ENCODE assay signal across 10 cellular contexts in genomic region chr11:61488651-61489291, GRCh38. TPM values are rescaled to one million over a fixed set of nuclear protein-coding genes. Genes with fewer than 3 reads are reported as not detected.
DNase-seq lines count a peak whose midpoint lies in the region; ATAC-seq, FAIRE-seq and TF ChIP-seq lines count a peak whose summit lies in the region.
"Had no signal": no experiment of that assay in that cellular context is flagged by ENCODE, and none has a peak within 500 bp of the region (broad histone marks: within the 10 kb centered on the region; RNA-seq: fewer than 3 reads in every experiment).

No MANE protein-coding gene starts in this region.

- no peak for TF ChIP-seq RAD21 in Ishikawa (IDR thresholded peaks at IDR 0.05; ENCODE audit: low read depth)

- DNase-seq in MCF 10A (ENCODE audit: unreplicated experiment) (no peak), kidney (peak; percentile 93), cortex of kidney (lab: John Stamatoyannopoulos, UW) (no peak), medulla oblongata (ENCODE audit: extremely low spot score) (no peak)
- DNase-seq in naive thymus-derived CD8-positive, alpha-beta T cell: no peak
- DNase-seq: naive thymus-derived CD4-positive, alpha-beta T cell had no signal

- TF ChIP-seq CTCF in MCF 10A (IDR thresholded peaks at IDR 0.05; ENCODE audit: unreplicated experiment): no peak
- TF ChIP-seq CTCF in kidney (IDR thresholded peaks at IDR 0.05; ENCODE audit: borderline replicate concordance, extremely low read depth, insufficient read depth): no peak

- no peak overlapping the region for H3K27ac Mint-ChIP-seq in MCF 10A (ENCODE audit: low read depth, unreplicated experiment)
- H3K27ac Mint-ChIP-seq in naive thymus-derived CD8-positive, alpha-beta T cell: peak overlapping the region in 1 of 10 donors; percentile 33
- H3K27ac Mint-ChIP-seq: naive thymus-derived CD4-positive, alpha-beta T cell had no signal

- H3K27me3 Mint-ChIP-seq in MCF 10A (ENCODE audit: insufficient read depth, unreplicated experiment): peaks cover 1% of the 10 kb centered on the region
- peaks cover 0 to 2% (median under 1%) of the 10 kb centered on the region in 5 donors for H3K27me3 Mint-ChIP-seq in naive thymus-derived CD8-positive, alpha-beta T cell

- H3K27ac ChIP-seq in kidney (ENCODE audit: low read depth in 2 of 2, low read length in 2 of 2) (peak overlapping the region; percentile 68 to 81), subcutaneous abdominal adipose tissue (ENCODE audit: low read depth, low read length) (no peak overlapping the region)

- no peak for ATAC-seq in naive thymus-derived CD8-positive, alpha-beta T cell
- ATAC-seq in HG03521 (IDR thresholded peaks at IDR 0.05; ENCODE audit: unreplicated experiment): no peak
- ATAC-seq: GM12878; naive thymus-derived CD4-positive, alpha-beta T cell had no signal

- H3K9ac ChIP-seq in kidney (ENCODE audit: low read length in 2 of 2) (peak overlapping the region in 1 of 2 donors; percentile 47), subcutaneous abdominal adipose tissue (ENCODE audit: low read length in 5 of 5) (peak overlapping the region in 1 of 5 donors; percentile 11)

- H3K4me3 ChIP-seq in kidney (ENCODE audit: low read length in 2 of 2): peak overlapping the region; percentile 52 to 57
- H3K4me3 ChIP-seq in subcutaneous abdominal adipose tissue (ENCODE audit: low read depth in 1 of 5, low read length in 5 of 5): peak overlapping the region; percentile 20 to 61 (median 48)
- H3K4me3 ChIP-seq: GM12878 had no signal

- no peaks in the 10 kb centered on the region for H3K9me3 Mint-ChIP-seq in MCF 10A (ENCODE audit: unreplicated experiment)
- no peaks in the 10 kb centered on the region for H3K9me3 Mint-ChIP-seq in naive thymus-derived CD8-positive, alpha-beta T cell
- H3K9me3 Mint-ChIP-seq: naive thymus-derived CD4-positive, alpha-beta T cell had no signal

- peak overlapping the region; percentile 4 for H3K4me3 Mint-ChIP-seq in MCF 10A (ENCODE audit: unreplicated experiment)
- H3K4me3 Mint-ChIP-seq in naive thymus-derived CD8-positive, alpha-beta T cell: no peak overlapping the region
- H3K4me3 Mint-ChIP-seq: naive thymus-derived CD4-positive, alpha-beta T cell had no signal

- TF ChIP-seq EP300 in Ishikawa (IDR thresholded peaks at IDR 0.05; ENCODE audit: borderline replicate concordance): no peak

- intact Hi-C loops in MCF 10A (cut with micrococcal nuclease): loop anchor here (10.0 kb wide), 1 partner anchor 246 kb away; no protein-coding TSS in a partner anchor
- intact Hi-C loops in kidney (cut with DNase I): no loop called here

- H3K36me3 Mint-ChIP-seq in MCF 10A (ENCODE audit: insufficient read depth, unreplicated experiment): peaks cover 6% of the 10 kb centered on the region
- H3K36me3 Mint-ChIP-seq in naive thymus-derived CD8-positive, alpha-beta T cell: peaks cover 0 to 8% (median 4%) of the 10 kb centered on the region in 3 donors

- BruUV-seq in MCF 10A (replicated peaks; lab: Mats Ljungman, UMichigan): no TSS peak

- H3K36me3 ChIP-seq in kidney (ENCODE audit: control insufficient read depth in 1 of 2, insufficient read depth in 2 of 2, low read length in 2 of 2): no peaks in the 10 kb centered on the region
- peaks cover 0 to 11% (median 0%) of the 10 kb centered on the region in 5 donors for H3K36me3 ChIP-seq in subcutaneous abdominal adipose tissue (ENCODE audit: control insufficient read depth in 5 of 5, insufficient read depth in 5 of 5, low read length in 5 of 5)

- H3K27me3 ChIP-seq in subcutaneous abdominal adipose tissue (ENCODE audit: control insufficient read depth in 5 of 5, insufficient read depth in 4 of 5, low read length in 5 of 5): peaks cover 0 to 10% (median 3%) of the 10 kb centered on the region in 5 donors

- FAIRE-seq in kidney (lab: Jason Lieb, UNC): no peak
- FAIRE-seq: GM12878 had no signal

- no peaks in the 10 kb centered on the region for H3K9me3 ChIP-seq in kidney (ENCODE audit: control insufficient read depth in 1 of 2, low read length in 2 of 2)
- H3K9me3 ChIP-seq in subcutaneous abdominal adipose tissue (ENCODE audit: control insufficient read depth in 5 of 5, low read length in 5 of 5): no peaks in the 10 kb centered on the region

- CTCF ChIA-PET in MCF 10A (lab: Yijun Ruan, JAX): interaction anchor here (0.9 to 4.6 kb wide), 9 partner anchors 11 to 193 kb away, joined by 3 to 36 read pairs (median 4); no protein-coding TSS in a partner anchor

- POLR2A ChIA-PET in MCF 10A (lab: Yijun Ruan, JAX): interaction anchor here (1.1 kb wide), 1 partner anchor 17 kb away, joined by 3 read pairs; no protein-coding TSS in a partner anchor
- POLR2A ChIA-PET in naive thymus-derived CD8-positive, alpha-beta T cell (lab: Charles Lee): no interaction called here

- H3K4me1 ChIP-seq in kidney (ENCODE audit: control insufficient read depth in 1 of 2, insufficient read depth in 1 of 2, low read depth in 1 of 2, low read length in 2 of 2) (peaks cover 19 to 22% of the 10 kb centered on the region in 2 donors), subcutaneous abdominal adipose tissue (ENCODE audit: control insufficient read depth in 5 of 5, insufficient read depth in 5 of 5, low read length in 5 of 5) (peaks cover 11 to 33% (median 25%) of the 10 kb centered on the region in 5 donors)

- peaks cover 7% of the 10 kb centered on the region for H3K4me1 Mint-ChIP-seq in MCF 10A (ENCODE audit: insufficient read depth, unreplicated experiment)
- H3K4me1 Mint-ChIP-seq in naive thymus-derived CD8-positive, alpha-beta T cell: peaks cover 0 to 2% (median 0%) of the 10 kb centered on the region in 4 donors

TF ChIP-seq in Ishikawa, 13 proteins besides CTCF, POLR2A, EP300 and RAD21:
- TF ChIP-seq EGR1 (IDR thresholded peaks at IDR 0.05) (no peak), NFIC (IDR thresholded peaks at IDR 0.05) (peak; percentile 33), FOXM1 (IDR thresholded peaks at IDR 0.05; ENCODE audit: borderline replicate concordance, low read depth) (no peak), MAX (IDR thresholded peaks at IDR 0.05) (peak; percentile 65; the same call in 1 of the 2 replicates), REST (IDR thresholded peaks at IDR 0.05; ENCODE audit: low read depth) (no peak)

RNA-seq across cellular contexts. Expression of gene LRRC10B, which starts 19.8 kb away (rescaled TPM):
- total RNA-seq in MCF 10A (2022) (not detected in 2 replicates), kidney (2.9 TPM)
- 1.0 TPM for polyA plus RNA-seq in kidney (ENCODE audit: insufficient read depth, low read depth, low replicate concordance)
- not detected for total RNA-seq in naive thymus-derived CD8-positive, alpha-beta T cell
- not detected for polyA plus RNA-seq in naive thymus-derived CD8-positive, alpha-beta T cell
- total RNA-seq: GM12878; naive thymus-derived CD4-positive, alpha-beta T cell had no signal
- polyA plus RNA-seq: GM12878; naive thymus-derived CD4-positive, alpha-beta T cell had no signal

RNA-seq across cellular contexts. Expression of gene SDHAF2, which starts 58.8 kb away (rescaled TPM):
- total RNA-seq in MCF 10A (2022) (30.1 and 34.6 TPM in 2 replicates), kidney (40.7 TPM)
- polyA plus RNA-seq in kidney (ENCODE audit: insufficient read depth, low read depth, low replicate concordance): 77.1 TPM
- total RNA-seq in naive thymus-derived CD8-positive, alpha-beta T cell: 10 to 100 TPM; 63.3 to 72.5 TPM
- 100 to 1,000 TPM in 1 of 3 donors, 10 to 100 TPM in 2; 92.1 to 118 (median 97.8) TPM for polyA plus RNA-seq in naive thymus-derived CD8-positive, alpha-beta T cell

RNA-seq across cellular contexts. Expression of gene CPSF7, which starts 59.0 kb away (rescaled TPM):
- total RNA-seq in MCF 10A (2022): 99.9 and 111 TPM in 2 replicates
- total RNA-seq in kidney: 94.5 TPM
- 28.4 TPM for polyA plus RNA-seq in kidney (ENCODE audit: insufficient read depth, low read depth, low replicate concordance)
- total RNA-seq in naive thymus-derived CD8-positive, alpha-beta T cell: 100 to 1,000 TPM; 155 to 175 TPM
- polyA plus RNA-seq in naive thymus-derived CD8-positive, alpha-beta T cell: 10 to 100 TPM; 20.6 to 34.8 (median 26.0) TPM
